In the genomic region with DNA sequence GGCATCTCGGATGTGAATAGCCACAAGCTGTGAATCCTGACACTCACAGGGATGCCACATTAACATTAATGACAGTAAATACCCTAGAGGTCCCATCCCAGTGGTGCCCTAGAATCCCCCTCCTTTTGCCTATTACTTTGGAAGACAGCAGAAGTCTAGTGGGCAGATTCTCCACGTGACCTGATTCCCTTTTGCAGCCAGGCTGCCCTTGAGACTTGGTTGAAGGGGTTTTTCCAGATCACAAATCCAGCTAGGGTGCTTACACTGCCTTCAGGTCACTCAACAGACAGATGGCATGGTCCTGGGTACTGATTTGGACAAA, we compare ENCODE assay signal across 9 cellular contexts. TPM values are rescaled to one million over a fixed set of nuclear protein-coding genes. Genes with fewer than 3 reads are reported as not detected.
DNase-seq lines count a peak whose midpoint lies in the region; ATAC-seq, FAIRE-seq and TF ChIP-seq lines count a peak whose summit lies in the region.
"Had no signal": no experiment of that assay in that cellular context is flagged by ENCODE, and none has a peak within 500 bp of the region (broad histone marks: within the 10 kb centered on the region; RNA-seq: fewer than 3 reads in every experiment).

No MANE protein-coding gene starts in this region.

- H3K36me3 ChIP-seq in kidney (ENCODE audit: control insufficient read depth in 1 of 2, insufficient read depth in 2 of 2, low read length in 2 of 2) (no peaks in the 10 kb centered on the region), stomach smooth muscle (ENCODE audit: control insufficient read depth in 2 of 2, insufficient read depth in 2 of 2, low read length in 2 of 2) (no peaks in the 10 kb centered on the region)

- ATAC-seq in activated naive CD4-positive, alpha-beta T cell treated with anti-CD3 and anti-CD28 coated beads, Interleukin-2, amount 50 U/mL, for 72 hours: no peak
- no peak for ATAC-seq in HG03097 (IDR thresholded peaks at IDR 0.05; ENCODE audit: low FRiP score, unreplicated experiment)
- ATAC-seq in HG03139 (IDR thresholded peaks at IDR 0.05; ENCODE audit: unreplicated experiment): no peak

- no peaks in the 10 kb centered on the region for H3K27me3 Mint-ChIP-seq in T-helper 1 cell treated with Interleukin-12 subunit alpha and Interleukin-12 subunit beta and Interleukin-4 antibody, amounts not matched to agents 30 μg/mL and 1 μg/mL, for 36 hours (ENCODE audit: low read depth)

- H3K4me3 Mint-ChIP-seq in T-helper 1 cell treated with Interleukin-12 subunit alpha and Interleukin-12 subunit beta and Interleukin-4 antibody, amounts not matched to agents 30 μg/mL and 1 μg/mL, for 36 hours: peak overlapping the region; percentile 91

- H3K27ac Mint-ChIP-seq in T-helper 1 cell treated with Interleukin-12 subunit alpha and Interleukin-12 subunit beta and Interleukin-4 antibody, amounts not matched to agents 30 μg/mL and 1 μg/mL, for 36 hours: peak overlapping the region; percentile 100
- peak overlapping the region; percentile 97 to 100 for H3K27ac Mint-ChIP-seq in activated naive CD4-positive, alpha-beta T cell treated with anti-CD3 and anti-CD28 coated beads, Interleukin-2, amount 50 U/mL, for 72 hours

- TF ChIP-seq CTCF in kidney (IDR thresholded peaks at IDR 0.05; ENCODE audit: borderline replicate concordance, extremely low read depth, insufficient read depth): no peak

- H3K9me3 Mint-ChIP-seq in T-helper 1 cell treated with Interleukin-12 subunit alpha and Interleukin-12 subunit beta and Interleukin-4 antibody, amounts not matched to agents 30 μg/mL and 1 μg/mL, for 36 hours: no peaks in the 10 kb centered on the region
- H3K9me3 Mint-ChIP-seq in activated naive CD4-positive, alpha-beta T cell treated with anti-CD3 and anti-CD28 coated beads, Interleukin-2, amount 50 U/mL, for 72 hours: peaks cover 0 to 4% of the 10 kb centered on the region in 2 donors

- H3K27ac ChIP-seq in kidney (ENCODE audit: low read depth in 2 of 2, low read length in 2 of 2) (peak overlapping the region in 1 of 2 donors; percentile 99), stomach smooth muscle (ENCODE audit: low read length) (peak overlapping the region; percentile 97)

- DNase-seq in T-helper 1 cell: no peak
- DNase-seq in activated naive CD4-positive, alpha-beta T cell treated with anti-CD3 and anti-CD28 coated beads, Interleukin-2, amount 50 U/mL, for 72 hours (ENCODE audit: low spot score in 2 of 2): no peak
- DNase-seq in kidney: no peak
- DNase-seq in stimulated activated CD4-positive, alpha-beta T cell treated with anti-CD3 and anti-CD28 coated beads, Interleukin-12 subunit alpha, Interleukin-12 subunit beta, amount 100 ng/mL, for 4 hours: no peak
- DNase-seq: 8988T had no signal

- FAIRE-seq in kidney (lab: Jason Lieb, UNC): no peak

- peaks cover 37% of the 10 kb centered on the region for H3K36me3 Mint-ChIP-seq in T-helper 1 cell treated with Interleukin-12 subunit alpha and Interleukin-12 subunit beta and Interleukin-4 antibody, amounts not matched to agents 30 μg/mL and 1 μg/mL, for 36 hours (ENCODE audit: low read depth)
- H3K36me3 Mint-ChIP-seq in activated naive CD4-positive, alpha-beta T cell treated with anti-CD3 and anti-CD28 coated beads, Interleukin-2, amount 50 U/mL, for 72 hours: peaks cover 31 to 58% of the 10 kb centered on the region in 2 donors

- H3K4me3 ChIP-seq in kidney (ENCODE audit: low read length in 2 of 2) (no peak overlapping the region), stomach smooth muscle (ENCODE audit: low read length in 2 of 2) (peak overlapping the region in 1 of 2 donors; percentile 47)

- no peaks in the 10 kb centered on the region for H3K9me3 ChIP-seq in kidney (ENCODE audit: control insufficient read depth in 1 of 2, low read length in 2 of 2)
- no peaks in the 10 kb centered on the region for H3K9me3 ChIP-seq in stomach smooth muscle (ENCODE audit: control insufficient read depth in 2 of 2, low read length in 2 of 2)

- peaks cover 85% of the 10 kb centered on the region for H3K4me1 Mint-ChIP-seq in T-helper 1 cell treated with Interleukin-12 subunit alpha and Interleukin-12 subunit beta and Interleukin-4 antibody, amounts not matched to agents 30 μg/mL and 1 μg/mL, for 36 hours (ENCODE audit: low read depth)

- intact Hi-C loops in kidney (cut with DNase I): no loop called here

- peaks cover 46 to 67% of the 10 kb centered on the region in 2 donors for H3K4me1 ChIP-seq in kidney (ENCODE audit: control insufficient read depth in 1 of 2, insufficient read depth in 1 of 2, low read depth in 1 of 2, low read length in 2 of 2)
- peaks cover 91% of the 10 kb centered on the region for H3K4me1 ChIP-seq in stomach smooth muscle (ENCODE audit: control insufficient read depth, insufficient read depth, low read length)

- H3K9ac ChIP-seq in kidney (ENCODE audit: low read length in 2 of 2) (peak overlapping the region; percentile 43 to 51), stomach smooth muscle (ENCODE audit: low read length in 2 of 2) (peak overlapping the region; percentile 60 to 76)

- H3K27me3 ChIP-seq in stomach smooth muscle (ENCODE audit: control insufficient read depth in 1 of 2, insufficient read depth in 2 of 2, low read length in 2 of 2): no peaks in the 10 kb centered on the region

RNA-seq across cellular contexts. Expression of a gene that starts 8.7 kb away (rescaled TPM):
- 100 to 1,000 TPM; 285 to 334 TPM for total RNA-seq in activated naive CD4-positive, alpha-beta T cell treated with anti-CD3 and anti-CD28 coated beads, Interleukin-2, amount 50 U/mL, for 72 hours
- total RNA-seq in kidney: 132 TPM
- polyA plus RNA-seq in kidney (ENCODE audit: insufficient read depth, low read depth, low replicate concordance): 35.0 TPM

RNA-seq across cellular contexts. Expression of a gene that starts 38.0 kb away (rescaled TPM):
- 1 to 10 TPM; 5.2 to 7.4 TPM for total RNA-seq in activated naive CD4-positive, alpha-beta T cell treated with anti-CD3 and anti-CD28 coated beads, Interleukin-2, amount 50 U/mL, for 72 hours
- 69.9 TPM for total RNA-seq in kidney
- polyA plus RNA-seq in kidney (ENCODE audit: insufficient read depth, low read depth, low replicate concordance): 56.9 TPM

RNA-seq across cellular contexts. Expression of a gene that starts 52.4 kb away (rescaled TPM):
- 1 to 10 TPM; 1.1 to 2.7 TPM for total RNA-seq in activated naive CD4-positive, alpha-beta T cell treated with anti-CD3 and anti-CD28 coated beads, Interleukin-2, amount 50 U/mL, for 72 hours
- 179 TPM for total RNA-seq in kidney
- polyA plus RNA-seq in kidney (ENCODE audit: insufficient read depth, low read depth, low replicate concordance): 84.3 TPM

Comparison
In these comparisons a context has a peak if more than half of its experiments do, and no peak if none do; other contexts are left out.
1. RNA of a gene that starts 52.4 kb away (total RNA-seq): 179 TPM in kidney (single experiment); 1.1 to 2.7 TPM in activated naive CD4-positive, alpha-beta T cell treated with anti-CD3 and anti-CD28 coated beads, Interleukin-2, amount 50 U/mL, for 72 hours; every median in the first group is over 10 times any median in the second.